Comparison of ENCODE assay signal across 12 cellular contexts in genomic region chr5:14269395-14269794, GRCh38.
DNase-seq lines count a peak whose midpoint lies in the region; TF ChIP-seq lines count a peak whose summit lies in the region.
"Had no signal": no experiment of that assay in that cellular context is flagged by ENCODE, and none has a peak within 500 bp of the region (broad histone marks: within the 10 kb centered on the region; RNA-seq: fewer than 3 reads in every experiment).

No MANE protein-coding gene starts in this region.

- no peaks in the 10 kb centered on the region for H3K9me3 Mint-ChIP-seq in immature natural killer cell
- H3K9me3 Mint-ChIP-seq: activated T-cell treated with anti-CD3 and anti-CD28 coated beads, Interleukin-2, amount 50 U/mL, for 72 hours had no signal

- peaks cover 79% of the 10 kb centered on the region for H3K79me2 ChIP-seq in neural cell (replicated peaks; ENCODE audit: insufficient read depth, low read length)

- H3K27me3 ChIP-seq in BLaER1 treated with 17β-estradiol and CSF1 and Interleukin-3, amounts not matched to agents 10 nM and 100 nM: no peaks in the 10 kb centered on the region
- H3K27me3 ChIP-seq in endocrine pancreas (ENCODE audit: control insufficient read depth, insufficient read depth, low read length): no peaks in the 10 kb centered on the region
- no peaks in the 10 kb centered on the region for H3K27me3 ChIP-seq in neural cell (ENCODE audit: insufficient read depth, low read depth, low read length)
- no peaks in the 10 kb centered on the region for H3K27me3 ChIP-seq in HAP-1 (ENCODE audit: low read depth)
- H3K27me3 ChIP-seq: pancreas had no signal

- no peaks in the 10 kb centered on the region for H3K9me2 ChIP-seq in neural cell (ENCODE audit: insufficient read depth, low read length)

- H3K36me3 Mint-ChIP-seq in immature natural killer cell: no peaks in the 10 kb centered on the region
- H3K36me3 Mint-ChIP-seq: CD4-positive, CD25-positive, alpha-beta regulatory T cell had no signal

- peak overlapping the region in 4 of 11 experiments; percentile 7 to 46 (median 14); a peak in 3 of 22 replicates for H3K9ac ChIP-seq in BLaER1 treated with 17β-estradiol and CSF1 and Interleukin-3, amounts not matched to agents 10 nM and 100 nM
- H3K9ac ChIP-seq in endocrine pancreas (ENCODE audit: control insufficient read depth, insufficient read depth, low read length) (peak overlapping the region; percentile 30), neural cell (ENCODE audit: low read length) (no peak overlapping the region)

- peak overlapping the region; percentile 60 to 91 (median 78) for H3K4me2 ChIP-seq in BLaER1 treated with 17β-estradiol and CSF1 and Interleukin-3, amounts not matched to agents 10 nM and 100 nM
- no peak overlapping the region for H3K4me2 ChIP-seq in neural cell (ENCODE audit: low read length)

- TF ChIP-seq RAD21 in neural cell (conservative IDR thresholded peaks at IDR 0.05): no peak

- TF ChIP-seq EP300 in neural cell (conservative IDR thresholded peaks at IDR 0.05; ENCODE audit: poor library complexity, severe bottlenecking): no peak

- no peak overlapping the region for H3K4me3 Mint-ChIP-seq in immature natural killer cell
- H3K4me3 Mint-ChIP-seq: activated T-cell treated with anti-CD3 and anti-CD28 coated beads, Interleukin-2, amount 50 U/mL, for 72 hours; CD4-positive, CD25-positive, alpha-beta regulatory T cell had no signal

- H3F3A ChIP-seq in neural cell (ENCODE audit: insufficient read depth, low read length, poor library complexity, severe bottlenecking): no peaks in the 10 kb centered on the region

- no peak overlapping the region for H2AFZ ChIP-seq in neural cell (ENCODE audit: low read depth, low read length)

- H3K4me1 ChIP-seq in BLaER1 treated with 17β-estradiol and CSF1 and Interleukin-3, amounts not matched to agents 10 nM and 100 nM: peaks cover 60 to 82% (median 77%) of the 10 kb centered on the region in 10 experiments
- H3K4me1 ChIP-seq in endocrine pancreas (ENCODE audit: control insufficient read depth, insufficient read depth, low read length) (peaks cover 48% of the 10 kb centered on the region), HAP-1 (peaks cover 17% of the 10 kb centered on the region)

- no peak overlapping the region for H3K27ac Mint-ChIP-seq in immature natural killer cell
- H3K27ac Mint-ChIP-seq: activated T-cell treated with anti-CD3 and anti-CD28 coated beads, Interleukin-2, amount 50 U/mL, for 72 hours had no signal

- H3K4me1 Mint-ChIP-seq in immature natural killer cell: peaks cover 6 to 13% of the 10 kb centered on the region in 2 donors

- no peak overlapping the region for H3K4me3 ChIP-seq in BLaER1 treated with 17β-estradiol and CSF1 and Interleukin-3, amounts not matched to agents 10 nM and 100 nM
- H3K4me3 ChIP-seq in endocrine pancreas (ENCODE audit: control insufficient read depth, insufficient read depth, low read length) (peak overlapping the region; percentile 4), neural cell (ENCODE audit: low read length) (no peak overlapping the region), HAP-1 (no peak overlapping the region)
- H3K4me3 ChIP-seq: pancreas had no signal

- peak overlapping the region in 9 of 11 experiments; percentile 4 to 46 (median 29); a peak in 11 of 22 replicates for H3K27ac ChIP-seq in BLaER1 treated with 17β-estradiol and CSF1 and Interleukin-3, amounts not matched to agents 10 nM and 100 nM
- peak overlapping the region; percentile 28 for H3K27ac ChIP-seq in neural cell (ENCODE audit: low read length)
- H3K27ac ChIP-seq: pancreas had no signal

- H3K36me3 ChIP-seq in BLaER1 treated with 17β-estradiol and CSF1 and Interleukin-3, amounts not matched to agents 10 nM and 100 nM: peaks cover 6 to 32% (median 14%) of the 10 kb centered on the region in 11 experiments; a peak in 15 of 22 replicates
- H3K36me3 ChIP-seq in endocrine pancreas (ENCODE audit: control insufficient read depth, insufficient read depth, low read length): no peaks in the 10 kb centered on the region
- H3K36me3 ChIP-seq in neural cell (ENCODE audit: insufficient read depth, low read length): no peaks in the 10 kb centered on the region
- no peaks in the 10 kb centered on the region for H3K36me3 ChIP-seq in HAP-1 (replicated peaks)
- H3K36me3 ChIP-seq: pancreas had no signal

- H3K9me3 ChIP-seq in BLaER1 treated with 17β-estradiol and CSF1 and Interleukin-3, amounts not matched to agents 10 nM and 100 nM (replicated peaks in 1 of 11): no peaks in the 10 kb centered on the region
- no peaks in the 10 kb centered on the region for H3K9me3 ChIP-seq in endocrine pancreas (ENCODE audit: control insufficient read depth, low read length)
- H3K9me3 ChIP-seq in neural cell (ENCODE audit: low read length): no peaks in the 10 kb centered on the region
- no peaks in the 10 kb centered on the region for H3K9me3 ChIP-seq in HAP-1
- H3K9me3 ChIP-seq: pancreas had no signal

- H3K27me3 Mint-ChIP-seq in immature natural killer cell (ENCODE audit: low read depth in 3 of 3): peaks cover 0 to 5% (median 3%) of the 10 kb centered on the region in 3 donors

- in situ Hi-C loops in HAP-1 (cut with MboI; ENCODE audit: low sequenced_read_pairs): loop anchor here (25.0 kb wide), 1 partner anchor 132 kb away; the partner anchor contains the start of gene TRIO

- TF ChIP-seq CTCF in neural cell (IDR thresholded peaks at IDR 0.05; ENCODE audit: poor library complexity, severe bottlenecking): no peak

- peaks cover 40 to 96% (median 71%) of the 10 kb centered on the region in 11 experiments for H4K20me1 ChIP-seq in BLaER1 treated with 17β-estradiol and CSF1 and Interleukin-3, amounts not matched to agents 10 nM and 100 nM
- H4K20me1 ChIP-seq in neural cell (ENCODE audit: insufficient read depth): no peaks in the 10 kb centered on the region

- DNase-seq in NCI-H146 (lab: John Stamatoyannopoulos, UW): peak; percentile 89
- no peak for DNase-seq in NCI-H2227 treated with DMSO at 0.1 percent for 48 hours (lab: John Stamatoyannopoulos, UW)
- DNase-seq in HAP-1 (ENCODE audit: low spot score in 2 of 2): no peak
- DNase-seq in immature natural killer cell: no peak
- DNase-seq in activated gamma-delta T cell treated with Interleukin-2 at 50 U/mL for 16 hours: no peak
- DNase-seq: activated T-cell treated with anti-CD3 and anti-CD28 coated beads, Interleukin-2, amount 50 U/mL, for 72 hours; CD4-positive, CD25-positive, alpha-beta regulatory T cell; Karpas-422 had no signal

TF ChIP-seq in neural cell, 6 proteins besides CTCF, POLR2A, EP300 and RAD21:
- TF ChIP-seq REST (IDR thresholded peaks at IDR 0.05; ENCODE audit: borderline replicate concordance) (no peak), SMC3 (conservative IDR thresholded peaks at IDR 0.05; ENCODE audit: poor library complexity) (no peak), EZH2 (IDR thresholded peaks at IDR 0.05; ENCODE audit: borderline replicate concordance, insufficient read depth, low read length, poor library complexity, severe bottlenecking) (no peak), TAF1 (IDR thresholded peaks at IDR 0.05; ENCODE audit: low read depth) (no peak)
